ENCODE assay signal across 1 cellular context in genomic region chr6:26389349-26389799, GRCh38.
TF ChIP-seq lines count a peak whose summit lies in the region.

No MANE protein-coding gene starts in this region.

TF ChIP-seq in K562, 482 proteins besides CTCF, POLR2A, EP300 and RAD21 (continued from another document and continues in another):
- TF ChIP-seq THAP12 (CRISPR knock-in tag; IDR thresholded peaks at IDR 0.05) (no peak), NR1H2 (CRISPR knock-in tag; IDR thresholded peaks at IDR 0.05) (no peak), SAFB2 (IDR thresholded peaks at IDR 0.05; ENCODE audit: borderline replicate concordance, low read depth, low read length, severe bottlenecking) (no peak), ZNF354B (CRISPR knock-in tag; IDR thresholded peaks at IDR 0.05) (no peak), PURB (CRISPR knock-in tag; IDR thresholded peaks at IDR 0.05; ENCODE audit: low read depth) (no peak), BRD9 (IDR thresholded peaks at IDR 0.05; ENCODE audit: low read depth, partially characterized antibody) (peak; percentile 74), ETV1 (tag; conservative IDR thresholded peaks at IDR 0.05; ENCODE audit: low read depth) (peak; percentile 97), HDAC8 (tag; IDR thresholded peaks at IDR 0.05) (no peak), TBP (optimal IDR thresholded peaks at IDR 0.05; ENCODE audit: low read depth, low read length) (no peak), RBM39 (optimal IDR thresholded peaks at IDR 0.05; ENCODE audit: low read depth, low read length) (no peak), PHB2 (IDR thresholded peaks at IDR 0.05; ENCODE audit: low read depth) (no peak), KLF1 (tag; IDR thresholded peaks at IDR 0.05) (no peak), PRPF4 (IDR thresholded peaks at IDR 0.05; ENCODE audit: insufficient read depth, low read depth, low read length, poor library complexity, severe bottlenecking) (no peak), ELF1 (tag; IDR thresholded peaks at IDR 0.05) (peak; percentile 87), ARID1B (IDR thresholded peaks at IDR 0.05) (peak; percentile 55), ETV6 (IDR thresholded peaks at IDR 0.05; ENCODE audit: borderline replicate concordance in 1 of 2, low read depth in 2 of 2, low read length in 1 of 2) (no peak), ETV6 (CRISPR knock-in tag; IDR thresholded peaks at IDR 0.05; ENCODE audit: borderline replicate concordance) (no peak), TEAD2 (tag; IDR thresholded peaks at IDR 0.05) (no peak), KHSRP (IDR thresholded peaks at IDR 0.05) (no peak), ZNF561 (CRISPR knock-in tag; conservative IDR thresholded peaks at IDR 0.05) (no peak), MNT (conservative IDR thresholded peaks at IDR 0.05) (no peak), SRSF3 (IDR thresholded peaks at IDR 0.05; ENCODE audit: insufficient read depth, low read length) (no peak), HIVEP1 (CRISPR knock-in tag; IDR thresholded peaks at IDR 0.05) (no peak), ZNF785 (CRISPR knock-in tag; IDR thresholded peaks at IDR 0.05) (no peak), ZNF316 (IDR thresholded peaks at IDR 0.05) (peak; percentile 99), TAF9B (IDR thresholded peaks at IDR 0.05; ENCODE audit: partially characterized antibody) (no peak), NUFIP1 (IDR thresholded peaks at IDR 0.05; ENCODE audit: partially characterized antibody) (no peak), MTF1 (CRISPR knock-in tag; IDR thresholded peaks at IDR 0.05; ENCODE audit: borderline replicate concordance) (no peak), KAT2B (IDR thresholded peaks at IDR 0.05; ENCODE audit: low read depth, low read length) (no peak), DPF2 (IDR thresholded peaks at IDR 0.05) (peak; percentile 46; the same call in 1 of the 2 replicates), CTBP1 (IDR thresholded peaks at IDR 0.05; ENCODE audit: borderline replicate concordance) (peak; percentile 90), IRF1 (CRISPR knock-in tag; IDR thresholded peaks at IDR 0.05; ENCODE audit: borderline replicate concordance) (no peak), ZNF239 (CRISPR knock-in tag; IDR thresholded peaks at IDR 0.05) (no peak), HCFC1 (IDR thresholded peaks at IDR 0.05; ENCODE audit: low read depth, low read length) (no peak), ELF2 (CRISPR knock-in tag; IDR thresholded peaks at IDR 0.05) (no peak), ZNF134 (CRISPR knock-in tag; conservative IDR thresholded peaks at IDR 0.05) (no peak), ZSCAN29 (IDR thresholded peaks at IDR 0.05) (no peak), FIP1L1 (IDR thresholded peaks at IDR 0.05; ENCODE audit: low read depth, low read length, poor library complexity, severe bottlenecking) (no peak), MYC (IDR thresholded peaks at IDR 0.05; ENCODE audit: low read depth, low read length) (no peak), MYC (CRISPR knock-in tag; IDR thresholded peaks at IDR 0.05; ENCODE audit: borderline replicate concordance, low read depth) (no peak), PML (IDR thresholded peaks at IDR 0.05; ENCODE audit: low read length) (no peak), SREBF2 (CRISPR knock-in tag; IDR thresholded peaks at IDR 0.05) (no peak), STAT5B (CRISPR knock-in tag; IDR thresholded peaks at IDR 0.05) (no peak), KLF6 (CRISPR knock-in tag; IDR thresholded peaks at IDR 0.05; ENCODE audit: borderline replicate concordance) (no peak), E4F1 (CRISPR knock-in tag; IDR thresholded peaks at IDR 0.05; ENCODE audit: borderline replicate concordance) (no peak), CBX5 (IDR thresholded peaks at IDR 0.05; ENCODE audit: borderline replicate concordance, low read depth) (no peak), ETS2 (tag; IDR thresholded peaks at IDR 0.05; ENCODE audit: borderline replicate concordance, poor library complexity, severe bottlenecking) (no peak), RNF2 (IDR thresholded peaks at IDR 0.05) (no peak), CXXC5 (CRISPR knock-in tag; IDR thresholded peaks at IDR 0.05) (no peak; the same call in 1 of the 2 replicates)
- TF ChIP-seq, protein P1, sequence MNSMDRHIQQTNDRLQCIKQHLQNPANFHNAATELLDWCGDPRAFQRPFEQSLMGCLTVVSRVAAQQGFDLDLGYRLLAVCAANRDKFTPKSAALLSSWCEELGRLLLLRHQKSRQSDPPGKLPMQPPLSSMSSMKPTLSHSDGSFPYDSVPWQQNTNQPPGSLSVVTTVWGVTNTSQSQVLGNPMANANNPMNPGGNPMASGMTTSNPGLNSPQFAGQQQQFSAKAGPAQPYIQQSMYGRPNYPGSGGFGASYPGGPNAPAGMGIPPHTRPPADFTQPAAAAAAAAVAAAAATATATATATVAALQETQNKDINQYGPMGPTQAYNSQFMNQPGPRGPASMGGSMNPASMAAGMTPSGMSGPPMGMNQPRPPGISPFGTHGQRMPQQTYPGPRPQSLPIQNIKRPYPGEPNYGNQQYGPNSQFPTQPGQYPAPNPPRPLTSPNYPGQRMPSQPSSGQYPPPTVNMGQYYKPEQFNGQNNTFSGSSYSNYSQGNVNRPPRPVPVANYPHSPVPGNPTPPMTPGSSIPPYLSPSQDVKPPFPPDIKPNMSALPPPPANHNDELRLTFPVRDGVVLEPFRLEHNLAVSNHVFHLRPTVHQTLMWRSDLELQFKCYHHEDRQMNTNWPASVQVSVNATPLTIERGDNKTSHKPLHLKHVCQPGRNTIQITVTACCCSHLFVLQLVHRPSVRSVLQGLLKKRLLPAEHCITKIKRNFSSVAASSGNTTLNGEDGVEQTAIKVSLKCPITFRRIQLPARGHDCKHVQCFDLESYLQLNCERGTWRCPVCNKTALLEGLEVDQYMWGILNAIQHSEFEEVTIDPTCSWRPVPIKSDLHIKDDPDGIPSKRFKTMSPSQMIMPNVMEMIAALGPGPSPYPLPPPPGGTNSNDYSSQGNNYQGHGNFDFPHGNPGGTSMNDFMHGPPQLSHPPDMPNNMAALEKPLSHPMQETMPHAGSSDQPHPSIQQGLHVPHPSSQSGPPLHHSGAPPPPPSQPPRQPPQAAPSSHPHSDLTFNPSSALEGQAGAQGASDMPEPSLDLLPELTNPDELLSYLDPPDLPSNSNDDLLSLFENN (IDR thresholded peaks at IDR 0.05; ENCODE audit: low read depth in 2 of 2, low read length in 2 of 2): no peak
- TF ChIP-seq, protein P2, sequence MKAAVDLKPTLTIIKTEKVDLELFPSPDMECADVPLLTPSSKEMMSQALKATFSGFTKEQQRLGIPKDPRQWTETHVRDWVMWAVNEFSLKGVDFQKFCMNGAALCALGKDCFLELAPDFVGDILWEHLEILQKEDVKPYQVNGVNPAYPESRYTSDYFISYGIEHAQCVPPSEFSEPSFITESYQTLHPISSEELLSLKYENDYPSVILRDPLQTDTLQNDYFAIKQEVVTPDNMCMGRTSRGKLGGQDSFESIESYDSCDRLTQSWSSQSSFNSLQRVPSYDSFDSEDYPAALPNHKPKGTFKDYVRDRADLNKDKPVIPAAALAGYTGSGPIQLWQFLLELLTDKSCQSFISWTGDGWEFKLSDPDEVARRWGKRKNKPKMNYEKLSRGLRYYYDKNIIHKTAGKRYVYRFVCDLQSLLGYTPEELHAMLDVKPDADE (conservative IDR thresholded peaks at IDR 0.05; ENCODE audit: control insufficient read depth, low read depth, low read length): no peak
- TF ChIP-seq, protein P3, sequence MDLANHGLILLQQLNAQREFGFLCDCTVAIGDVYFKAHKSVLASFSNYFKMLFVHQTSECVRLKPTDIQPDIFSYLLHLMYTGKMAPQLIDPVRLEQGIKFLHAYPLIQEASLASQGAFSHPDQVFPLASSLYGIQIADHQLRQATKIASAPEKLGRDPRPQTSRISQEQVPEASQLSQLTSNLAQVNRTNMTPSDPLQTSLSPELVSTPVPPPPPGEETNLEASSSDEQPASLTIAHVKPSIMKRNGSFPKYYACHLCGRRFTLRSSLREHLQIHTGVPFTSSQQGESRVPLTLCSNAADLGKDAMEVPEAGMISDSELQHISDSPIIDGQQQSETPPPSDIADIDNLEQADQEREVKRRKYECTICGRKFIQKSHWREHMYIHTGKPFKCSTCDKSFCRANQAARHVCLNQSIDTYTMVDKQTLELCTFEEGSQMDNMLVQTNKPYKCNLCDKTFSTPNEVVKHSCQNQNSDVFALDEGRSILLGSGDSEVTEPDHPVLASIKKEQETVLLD (IDR thresholded peaks at IDR 0.05): no peak
- TF ChIP-seq, protein P4, sequence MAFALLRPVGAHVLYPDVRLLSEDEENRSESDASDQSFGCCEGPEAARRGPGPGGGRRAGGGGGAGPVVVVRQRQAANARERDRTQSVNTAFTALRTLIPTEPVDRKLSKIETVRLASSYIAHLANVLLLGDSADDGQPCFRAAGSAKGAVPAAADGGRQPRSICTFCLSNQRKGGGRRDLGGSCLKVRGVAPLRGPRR (CRISPR knock-in tag; IDR thresholded peaks at IDR 0.05): no peak
- TF ChIP-seq, protein P5, sequence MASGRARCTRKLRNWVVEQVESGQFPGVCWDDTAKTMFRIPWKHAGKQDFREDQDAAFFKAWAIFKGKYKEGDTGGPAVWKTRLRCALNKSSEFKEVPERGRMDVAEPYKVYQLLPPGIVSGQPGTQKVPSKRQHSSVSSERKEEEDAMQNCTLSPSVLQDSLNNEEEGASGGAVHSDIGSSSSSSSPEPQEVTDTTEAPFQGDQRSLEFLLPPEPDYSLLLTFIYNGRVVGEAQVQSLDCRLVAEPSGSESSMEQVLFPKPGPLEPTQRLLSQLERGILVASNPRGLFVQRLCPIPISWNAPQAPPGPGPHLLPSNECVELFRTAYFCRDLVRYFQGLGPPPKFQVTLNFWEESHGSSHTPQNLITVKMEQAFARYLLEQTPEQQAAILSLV (tag; IDR thresholded peaks at IDR 0.05): peak; percentile 58; the same call in 1 of the 2 replicates
- TF ChIP-seq, protein P6, sequence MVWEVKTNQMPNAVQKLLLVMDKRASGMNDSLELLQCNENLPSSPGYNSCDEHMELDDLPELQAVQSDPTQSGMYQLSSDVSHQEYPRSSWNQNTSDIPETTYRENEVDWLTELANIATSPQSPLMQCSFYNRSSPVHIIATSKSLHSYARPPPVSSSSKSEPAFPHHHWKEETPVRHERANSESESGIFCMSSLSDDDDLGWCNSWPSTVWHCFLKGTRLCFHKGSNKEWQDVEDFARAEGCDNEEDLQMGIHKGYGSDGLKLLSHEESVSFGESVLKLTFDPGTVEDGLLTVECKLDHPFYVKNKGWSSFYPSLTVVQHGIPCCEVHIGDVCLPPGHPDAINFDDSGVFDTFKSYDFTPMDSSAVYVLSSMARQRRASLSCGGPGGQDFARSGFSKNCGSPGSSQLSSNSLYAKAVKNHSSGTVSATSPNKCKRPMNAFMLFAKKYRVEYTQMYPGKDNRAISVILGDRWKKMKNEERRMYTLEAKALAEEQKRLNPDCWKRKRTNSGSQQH (CRISPR knock-in tag; IDR thresholded peaks at IDR 0.05): no peak
- TF ChIP-seq, protein P7, sequence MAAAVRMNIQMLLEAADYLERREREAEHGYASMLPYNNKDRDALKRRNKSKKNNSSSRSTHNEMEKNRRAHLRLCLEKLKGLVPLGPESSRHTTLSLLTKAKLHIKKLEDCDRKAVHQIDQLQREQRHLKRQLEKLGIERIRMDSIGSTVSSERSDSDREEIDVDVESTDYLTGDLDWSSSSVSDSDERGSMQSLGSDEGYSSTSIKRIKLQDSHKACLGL (CRISPR knock-in tag; IDR thresholded peaks at IDR 0.05; ENCODE audit: borderline replicate concordance, poor library complexity, severe bottlenecking): no peak
